In genomic region chr19:49114630-49115363, GRCh38 we compare ENCODE assay signal across 9 cellular contexts. TPM values are rescaled to one million over a fixed set of nuclear protein-coding genes. Genes with fewer than 3 reads are reported as not detected.
DNase-seq lines count a peak whose midpoint lies in the region; ATAC-seq, FAIRE-seq and TF ChIP-seq lines count a peak whose summit lies in the region.
"Had no signal": no experiment of that assay in that cellular context is flagged by ENCODE, and none has a peak within 500 bp of the region (broad histone marks: within the 10 kb centered on the region; RNA-seq: fewer than 3 reads in every experiment).

No MANE protein-coding gene starts in this region.

- in situ Hi-C loops in K562 (cut with MboI) = loop anchor here (10.0 kb wide), 1 partner anchor 1220 kb away; no protein-coding TSS in a partner anchor

- H3K4me1 ChIP-seq in SJSA1 (replicated peaks) = peaks cover 49% of the 10 kb centered on the region
- H3K4me1 ChIP-seq in K562 (replicated peaks in 1 of 2; ENCODE audit: control insufficient read depth in 2 of 2, insufficient read depth in 2 of 2, low read length in 2 of 2) = peaks cover 51 to 77% of the 10 kb centered on the region in 2 experiments
- no peaks in the 10 kb centered on the region for H3K4me1 ChIP-seq in iPS-15b (ENCODE audit: control insufficient read depth, insufficient read depth, low read length)
- peaks cover 0 to 43% (median 31%) of the 10 kb centered on the region in 4 donors for H3K4me1 ChIP-seq in sigmoid colon

- intact Hi-C loops in Right ventricle myocardium inferior (cut with DNase I) (no loop called here), cardiac septum (cut with DNase I) (loop anchor here (2.0 kb wide), 1 partner anchor 28 kb away; no protein-coding TSS in a partner anchor), K562 (cut with micrococcal nuclease) (loop anchor here (5.0 kb wide), 1 partner anchor 43 kb away; the partner anchor contains the start of genes HRC and TRPM4), sigmoid colon (cut with DNase I) (loop anchor here (2.0 kb wide), 2 partner anchors 28 to 30 kb away; partner anchors contain the start of gene SNRNP70)

- H3K36me3 ChIP-seq in SJSA1 = peaks cover 9% of the 10 kb centered on the region
- H3K36me3 ChIP-seq in K562 (ENCODE audit: control insufficient read depth, insufficient read depth, low read length) = peaks cover 14% of the 10 kb centered on the region
- no peaks in the 10 kb centered on the region for H3K36me3 ChIP-seq in iPS-15b (ENCODE audit: control insufficient read depth, insufficient read depth, low read length)
- H3K36me3 ChIP-seq in sigmoid colon = no peaks in the 10 kb centered on the region

- H3K27me3 ChIP-seq in SJSA1 (replicated peaks) = peaks cover 1% of the 10 kb centered on the region; the same call in 1 of the 2 replicates
- H3K27me3 ChIP-seq in K562 (ENCODE audit: control insufficient read depth in 2 of 2, insufficient read depth in 2 of 2, low read length in 2 of 2) = no peaks in the 10 kb centered on the region
- peaks cover 7% of the 10 kb centered on the region for H3K27me3 ChIP-seq in iPS-15b (ENCODE audit: control insufficient read depth, insufficient read depth, low read length)
- no peaks in the 10 kb centered on the region for H3K27me3 ChIP-seq in sigmoid colon

- TF ChIP-seq RAD21 in K562 (CRISPR knock-in tag; conservative IDR thresholded peaks at IDR 0.05 in 1 of 2, IDR thresholded peaks at IDR 0.05 in 1 of 2) = no peak

- TF ChIP-seq CTCF in K562 (IDR thresholded peaks at IDR 0.05 in 2 of 3, conservative IDR thresholded peaks at IDR 0.05 in 1 of 3; ENCODE audit: insufficient read depth in 2 of 3, low read depth in 1 of 3, low read length in 3 of 3) (0 out of 6 replicates have a peak, but pooled peaks of 1 of the 3 experiments have one; percentile 7), sigmoid colon (IDR thresholded peaks at IDR 0.05) (no peak)

- no peak for TF ChIP-seq EP300 in K562 (IDR thresholded peaks at IDR 0.05; ENCODE audit: low read length)
- no peak for TF ChIP-seq EP300 in sigmoid colon (IDR thresholded peaks at IDR 0.05)

- FAIRE-seq in K562 (lab: Jason Lieb, UNC) = peak; percentile 52

- no TSS peak for BruUV-seq in K562 (replicated peaks; lab: Mats Ljungman, UMichigan)

- DNase-seq in Right ventricle myocardium inferior (ENCODE audit: missing footprints) (peak; percentile 79), cardiac septum (ENCODE audit: low spot score) (no peak), SJSA1 (ENCODE audit: low read depth in 1 of 2, low spot score in 2 of 2) (peak; percentile 62 to 68), K562 (ENCODE audit: extremely low read depth in 1 of 4, low spot score in 3 of 4) (peak; percentile 41 to 72 (median 48)), sigmoid colon (peak; percentile 83)

- peak overlapping the region; percentile 100 for H3K4me2 ChIP-seq in K562 (ENCODE audit: insufficient read depth, low read length)

- POLR2A ChIA-PET in K562 (lab: Yijun Ruan, JAX) = interaction anchor here (0.6 to 2.2 kb wide), 11 partner anchors 9 to 1295 kb away, joined by 3 to 20 read pairs (median 3); partner anchors contain the start of gene HRC

- H3K27ac ChIP-seq in SJSA1 (peak overlapping the region; percentile 45; the same call in 1 of the 2 replicates), K562 (ENCODE audit: extremely low read depth, low read depth, low read length) (peak overlapping the region; percentile 79), sigmoid colon (peak overlapping the region; percentile 83 to 91 (median 84))

- H3K9me1 ChIP-seq in K562 (ENCODE audit: control insufficient read depth, insufficient read depth, low read length) = no peaks in the 10 kb centered on the region

- 12% methylated on average over 47 of the region's 68 CpGs for WGBS in K562 (ENCODE audit: insufficient coverage, low coverage, missing lambda C conversion rate)
- 9 to 11% methylated on average over 68 of the region's 68 CpGs for WGBS in sigmoid colon, 2 donors

- H4K20me1 ChIP-seq in K562 (replicated peaks; ENCODE audit: control insufficient read depth, insufficient read depth, low read length) = no peaks in the 10 kb centered on the region; the same call in 1 of the 2 replicates

- peak overlapping the region; percentile 100 for H2AFZ ChIP-seq in K562 (ENCODE audit: low read depth, low read length)

- CTCF ChIA-PET in K562 (lab: Yijun Ruan, JAX; ENCODE audit: low intra/inter-chr PET ratio) = no interaction called here

- no peak for TF ChIP-seq POLR2A in K562 (conservative IDR thresholded peaks at IDR 0.05)
- no peak for TF ChIP-seq POLR2A in sigmoid colon (IDR thresholded peaks at IDR 0.05)

- H3K4me3 ChIP-seq in SJSA1 (peak overlapping the region; percentile 74), K562 (peak overlapping the region; percentile 81), iPS-15b (ENCODE audit: low read depth, low read length) (peak overlapping the region; percentile 66), sigmoid colon (peak overlapping the region; percentile 71 to 87 (median 84))

- H3K79me2 ChIP-seq in K562 (ENCODE audit: control insufficient read depth, insufficient read depth, low read length) = peaks cover 22% of the 10 kb centered on the region; the same call in 2 of the 3 replicates

- H3K9ac ChIP-seq in K562 (ENCODE audit: insufficient read depth in 1 of 2, low read depth in 2 of 2, low read length in 2 of 2) (peak overlapping the region; percentile 72 to 95), iPS-15b (ENCODE audit: low read depth, low read length) (no peak overlapping the region)

- ATAC-seq in Right ventricle myocardium inferior (no peak), K562 (peak; percentile 6), GM18909 (IDR thresholded peaks at IDR 0.05; ENCODE audit: poor library complexity, unreplicated experiment) (no peak), HG02571 (IDR thresholded peaks at IDR 0.05; ENCODE audit: unreplicated experiment) (no peak)

- H3K9me3 ChIP-seq in SJSA1 (replicated peaks) = peaks cover 3% of the 10 kb centered on the region
- no peaks in the 10 kb centered on the region for H3K9me3 ChIP-seq in K562 (replicated peaks; ENCODE audit: control insufficient read depth, insufficient read depth, low read depth, low read length)
- no peaks in the 10 kb centered on the region for H3K9me3 ChIP-seq in iPS-15b (ENCODE audit: control insufficient read depth, insufficient read depth, low read length)
- no peaks in the 10 kb centered on the region for H3K9me3 ChIP-seq in sigmoid colon

RNA-seq across cellular contexts. Expression of gene LIN7B, which starts 0.6 kb away (rescaled TPM):
- total RNA-seq in Right ventricle myocardium inferior = 21.1 TPM
- total RNA-seq in cardiac septum = 24.7 TPM
- 15.9 and 21.6 TPM in 2 replicates for total RNA-seq in SJSA1 (2014; rRNA removed; shearing (Covaris generic))
- total RNA-seq in K562 (2011; cell fraction: chromatin; rRNA removed; ENCODE audit: low replicate concordance) = 18.4 and 32.9 TPM in 2 replicates
- total RNA-seq in K562 (2011; cell fraction: nucleolus; rRNA removed) = 24.3 and 26.6 TPM in 2 replicates
- 18.6 and 20.3 TPM in 2 replicates for total RNA-seq in K562 (2011; cell fraction: nucleoplasm; rRNA removed)
- 11.0 and 12.4 TPM in 2 replicates for total RNA-seq in K562 (2014; rRNA removed)
- total RNA-seq in K562 (2014; rRNA removed; fragmentation: Illumina TruSeq; extraction: Trizol) = 1.1 and 1.6 TPM in 2 replicates
- total RNA-seq in K562 (2015; rRNA removed; fragmentation: Illumina TruSeq; extraction: Trizol) = 4.0 and 4.1 TPM in 2 replicates
- total RNA-seq in K562 (2021) = 9.2 and 9.6 TPM in 2 replicates
- polyA plus RNA-seq in K562 (2011; rRNA removed) = 5.9 and 10.3 TPM in 2 replicates
- 8.5 and 10.8 TPM in 2 replicates for polyA plus RNA-seq in K562 (2011; cell fraction: cytosol; rRNA removed)
- polyA plus RNA-seq in K562 (2011; cell fraction: nucleus; rRNA removed) = 36.2 and 41.7 TPM in 2 replicates
- 9.0 and 9.4 TPM in 2 replicates for polyA plus RNA-seq in K562 (2012)
- polyA plus RNA-seq in K562 (2014; fragmentation: Illumina TruSeq; extraction: Trizol) = 3.1 and 5.1 TPM in 2 replicates
- polyA plus RNA-seq in K562 (2014; fragmentation: Nextera tagmentation; extraction: Ambion mirVana) = 1 to 10 TPM in 1 of 2 experiments, under 1 TPM in 1; 0.89 to 1.4 TPM
- polyA plus RNA-seq in K562 (2014; rRNA removed) = 15.7 and 18.3 TPM in 2 replicates
- 3.4 and 4.1 TPM in 2 replicates for polyA minus RNA-seq in K562 (2011; rRNA and poly(A)+ RNA removed)
- polyA minus RNA-seq in K562 (2011; cell fraction: cytosol; rRNA and poly(A)+ RNA removed) = 1.5 and 4.3 TPM in 2 replicates
- polyA minus RNA-seq in K562 (2011; cell fraction: nucleus; rRNA and poly(A)+ RNA removed) = 8.2 and 8.7 TPM in 2 replicates
- total RNA-seq in sigmoid colon = 10 to 100 TPM; 17.4 to 28.8 (median 26.7) TPM
- 10 to 100 TPM in 2 of 3 donors, 1 to 10 TPM in 1; 9.9 to 12.0 (median 12.0) TPM for polyA plus RNA-seq in sigmoid colon

RNA-seq across cellular contexts. Expression of gene C19orf73, which starts 4.1 kb away (rescaled TPM):
- 1.8 TPM for total RNA-seq in Right ventricle myocardium inferior
- 1.0 TPM for total RNA-seq in cardiac septum
- 4.3 TPM in 1 of 2 replicates, not detected in the other for total RNA-seq in SJSA1 (2014; rRNA removed; shearing (Covaris generic))
- 1.3 and 4.9 TPM in 2 replicates for total RNA-seq in K562 (2011; cell fraction: chromatin; rRNA removed; ENCODE audit: low replicate concordance)
- total RNA-seq in K562 (2011; cell fraction: nucleolus; rRNA removed) = 7.0 and 7.4 TPM in 2 replicates
- total RNA-seq in K562 (2011; cell fraction: nucleoplasm; rRNA removed) = 3.8 and 4.5 TPM in 2 replicates
- total RNA-seq in K562 (2014; rRNA removed) = 4.7 and 7.4 TPM in 2 replicates
- total RNA-seq in K562 (2014; rRNA removed; fragmentation: Illumina TruSeq; extraction: Trizol) = 0.55 and 0.64 TPM in 2 replicates
- total RNA-seq in K562 (2015; rRNA removed; fragmentation: Illumina TruSeq; extraction: Trizol) = 1.4 and 2.1 TPM in 2 replicates
- total RNA-seq in K562 (2021) = 1.6 and 3.2 TPM in 2 replicates
- polyA plus RNA-seq in K562 (2011; rRNA removed) = 1.5 and 1.9 TPM in 2 replicates
- 4.1 and 8.0 TPM in 2 replicates for polyA plus RNA-seq in K562 (2011; cell fraction: cytosol; rRNA removed)
- polyA plus RNA-seq in K562 (2011; cell fraction: nucleus; rRNA removed) = 4.8 and 7.5 TPM in 2 replicates
- polyA plus RNA-seq in K562 (2012) = 1.8 and 3.7 TPM in 2 replicates
- polyA plus RNA-seq in K562 (2014; fragmentation: Illumina TruSeq; extraction: Trizol) = 1.1 TPM in 2 replicates
- under 1 TPM; 0.08 to 0.32 TPM for polyA plus RNA-seq in K562 (2014; fragmentation: Nextera tagmentation; extraction: Ambion mirVana)
- polyA plus RNA-seq in K562 (2014; rRNA removed) = 5.4 and 5.7 TPM in 2 replicates
- 0.69 and 0.74 TPM in 2 replicates for polyA minus RNA-seq in K562 (2011; rRNA and poly(A)+ RNA removed)
- polyA minus RNA-seq in K562 (2011; cell fraction: cytosol; rRNA and poly(A)+ RNA removed) = 1.6 and 3.3 TPM in 2 replicates
- polyA minus RNA-seq in K562 (2011; cell fraction: nucleus; rRNA and poly(A)+ RNA removed) = 4.0 and 4.2 TPM in 2 replicates
- total RNA-seq in sigmoid colon = 1 to 10 TPM in 3 of 4 donors, not detected in 1; 1.6 to 2.1 (median 1.8) TPM
- 1 to 10 TPM; 2.4 to 5.1 (median 3.3) TPM for polyA plus RNA-seq in sigmoid colon

RNA-seq across cellular contexts. Expression of gene PPFIA3, which starts 4.5 kb away (rescaled TPM):
- total RNA-seq in Right ventricle myocardium inferior (4.1 TPM), cardiac septum (10.1 TPM), K562 (2014; rRNA removed) (48.2 and 55.9 TPM in 2 replicates), K562 (2014; rRNA removed; fragmentation: Illumina TruSeq; extraction: Trizol) (10.3 and 11.5 TPM in 2 replicates), K562 (2015; rRNA removed; fragmentation: Illumina TruSeq; extraction: Trizol) (19.1 and 21.0 TPM in 2 replicates), K562 (2021) (47.5 and 53.0 TPM in 2 replicates), sigmoid colon (1 to 10 TPM; 2.0 to 3.9 (median 3.1) TPM)
- total RNA-seq in SJSA1 (2014; rRNA removed; shearing (Covaris generic)) = 3.4 and 3.6 TPM in 2 replicates
- total RNA-seq in K562 (2011; cell fraction: chromatin; rRNA removed; ENCODE audit: low replicate concordance) = 69.7 and 96.7 TPM in 2 replicates
- 59.0 and 65.5 TPM in 2 replicates for total RNA-seq in K562 (2011; cell fraction: nucleolus; rRNA removed)
- 60.3 and 89.2 TPM in 2 replicates for total RNA-seq in K562 (2011; cell fraction: nucleoplasm; rRNA removed)
- polyA plus RNA-seq in K562 (2011; rRNA removed) (11.2 and 16.9 TPM in 2 replicates), K562 (2014; fragmentation: Illumina TruSeq; extraction: Trizol) (17.6 and 30.1 TPM in 2 replicates), K562 (2014; fragmentation: Nextera tagmentation; extraction: Ambion mirVana) (under 1 TPM; 0.10 to 0.29 TPM), K562 (2014; rRNA removed) (44.2 and 46.7 TPM in 2 replicates), sigmoid colon (10 to 100 TPM; 18.6 to 35.3 (median 21.3) TPM)
- polyA plus RNA-seq in K562 (2011; cell fraction: cytosol; rRNA removed) = 17.5 and 30.1 TPM in 2 replicates
- 52.6 and 77.1 TPM in 2 replicates for polyA plus RNA-seq in K562 (2011; cell fraction: nucleus; rRNA removed)
- polyA plus RNA-seq in K562 (2012) = 17.8 and 27.4 TPM in 2 replicates
- 11.1 and 17.2 TPM in 2 replicates for polyA minus RNA-seq in K562 (2011; rRNA and poly(A)+ RNA removed)
- polyA minus RNA-seq in K562 (2011; cell fraction: cytosol; rRNA and poly(A)+ RNA removed) = 9.8 and 20.9 TPM in 2 replicates
- polyA minus RNA-seq in K562 (2011; cell fraction: nucleus; rRNA and poly(A)+ RNA removed) = 27.1 and 32.9 TPM in 2 replicates

RNA-seq across cellular contexts. Expression of gene SNRNP70, which starts 29.5 kb away (rescaled TPM):
- 110 TPM for total RNA-seq in Right ventricle myocardium inferior
- 137 TPM for total RNA-seq in cardiac septum
- 151 and 188 TPM in 2 replicates for total RNA-seq in SJSA1 (2014; rRNA removed; shearing (Covaris generic))
- total RNA-seq in K562 (2011; cell fraction: chromatin; rRNA removed; ENCODE audit: low replicate concordance) = 309 and 784 TPM in 2 replicates
- 479 and 527 TPM in 2 replicates for total RNA-seq in K562 (2011; cell fraction: nucleolus; rRNA removed)
- 307 and 384 TPM in 2 replicates for total RNA-seq in K562 (2011; cell fraction: nucleoplasm; rRNA removed)
- 496 and 541 TPM in 2 replicates for total RNA-seq in K562 (2014; rRNA removed)
- total RNA-seq in K562 (2014; rRNA removed; fragmentation: Illumina TruSeq; extraction: Trizol) = 82.0 and 82.4 TPM in 2 replicates
- 122 and 128 TPM in 2 replicates for total RNA-seq in K562 (2015; rRNA removed; fragmentation: Illumina TruSeq; extraction: Trizol)
- total RNA-seq in K562 (2021) = 201 and 234 TPM in 2 replicates
- polyA plus RNA-seq in K562 (2011; rRNA removed) = 136 and 190 TPM in 2 replicates
- 172 and 316 TPM in 2 replicates for polyA plus RNA-seq in K562 (2011; cell fraction: cytosol; rRNA removed)
- 716 and 1,314 TPM in 2 replicates for polyA plus RNA-seq in K562 (2011; cell fraction: nucleus; rRNA removed)
- 250 and 336 TPM in 2 replicates for polyA plus RNA-seq in K562 (2012)
- polyA plus RNA-seq in K562 (2014; fragmentation: Illumina TruSeq; extraction: Trizol) = 143 and 188 TPM in 2 replicates
- 1 to 10 TPM; 2.8 to 3.2 TPM for polyA plus RNA-seq in K562 (2014; fragmentation: Nextera tagmentation; extraction: Ambion mirVana)
- 401 and 493 TPM in 2 replicates for polyA plus RNA-seq in K562 (2014; rRNA removed)
- polyA minus RNA-seq in K562 (2011; rRNA and poly(A)+ RNA removed) = 40.2 and 43.9 TPM in 2 replicates
- polyA minus RNA-seq in K562 (2011; cell fraction: cytosol; rRNA and poly(A)+ RNA removed) = 86.0 and 90.3 TPM in 2 replicates
- 98.1 and 126 TPM in 2 replicates for polyA minus RNA-seq in K562 (2011; cell fraction: nucleus; rRNA and poly(A)+ RNA removed)
- 100 to 1,000 TPM; 156 to 382 (median 237) TPM for total RNA-seq in sigmoid colon
- polyA plus RNA-seq in sigmoid colon = 100 to 1,000 TPM in 1 of 3 donors, 10 to 100 TPM in 2; 33.8 to 227 (median 40.2) TPM

RNA-seq across cellular contexts. Expression of gene HRC, which starts 40.4 kb away (rescaled TPM):
- total RNA-seq in Right ventricle myocardium inferior (843 TPM), cardiac septum (907 TPM), K562 (2014; rRNA removed) (15.6 and 20.8 TPM in 2 replicates), K562 (2014; rRNA removed; fragmentation: Illumina TruSeq; extraction: Trizol) (10.0 and 11.7 TPM in 2 replicates), K562 (2015; rRNA removed; fragmentation: Illumina TruSeq; extraction: Trizol) (15.9 and 16.1 TPM in 2 replicates), K562 (2021) (14.8 and 15.6 TPM in 2 replicates), sigmoid colon (1 to 10 TPM in 1 of 4 donors, under 1 TPM in 3; 0.16 to 1.1 (median 0.69) TPM)
- total RNA-seq in SJSA1 (2014; rRNA removed; shearing (Covaris generic)) = not detected in 2 replicates
- total RNA-seq in K562 (2011; cell fraction: chromatin; rRNA removed; ENCODE audit: low replicate concordance) = 32.2 and 45.2 TPM in 2 replicates
- total RNA-seq in K562 (2011; cell fraction: nucleolus; rRNA removed) = 32.8 and 33.2 TPM in 2 replicates
- total RNA-seq in K562 (2011; cell fraction: nucleoplasm; rRNA removed) = 43.6 and 52.1 TPM in 2 replicates
- polyA plus RNA-seq in K562 (2011; rRNA removed) (13.1 and 22.3 TPM in 2 replicates), K562 (2014; fragmentation: Illumina TruSeq; extraction: Trizol) (17.9 and 18.7 TPM in 2 replicates), K562 (2014; fragmentation: Nextera tagmentation; extraction: Ambion mirVana) (1 to 10 TPM in 1 of 2 experiments, under 1 TPM in 1; 0.66 to 1.2 TPM), K562 (2014; rRNA removed) (11.8 and 13.7 TPM in 2 replicates), sigmoid colon (1 to 10 TPM in 2 of 3 donors, under 1 TPM in 1; 0.46 to 6.6 (median 1.7) TPM)
- polyA plus RNA-seq in K562 (2011; cell fraction: cytosol; rRNA removed) = 12.4 and 22.9 TPM in 2 replicates
- 28.6 and 29.0 TPM in 2 replicates for polyA plus RNA-seq in K562 (2011; cell fraction: nucleus; rRNA removed)
- polyA plus RNA-seq in K562 (2012) = 15.3 and 17.4 TPM in 2 replicates
- polyA minus RNA-seq in K562 (2011; rRNA and poly(A)+ RNA removed) = 18.4 and 24.8 TPM in 2 replicates
- 7.2 and 13.7 TPM in 2 replicates for polyA minus RNA-seq in K562 (2011; cell fraction: cytosol; rRNA and poly(A)+ RNA removed)
- polyA minus RNA-seq in K562 (2011; cell fraction: nucleus; rRNA and poly(A)+ RNA removed) = 4.0 and 6.3 TPM in 2 replicates
- total RNA-seq: pulmonary artery endothelial cell had no signal
